In genomic region chr2:235171511-235172130, GRCh38 we compare ENCODE assay signal across 14 cellular contexts.
DNase-seq lines count a peak whose midpoint lies in the region; ATAC-seq, FAIRE-seq and TF ChIP-seq lines count a peak whose summit lies in the region.
"Had no signal": no experiment of that assay in that cellular context is flagged by ENCODE, and none has a peak within 500 bp of the region (broad histone marks: within the 10 kb centered on the region; RNA-seq: fewer than 3 reads in every experiment).

No MANE protein-coding gene starts in this region.

- peak overlapping the region; percentile 51; the same call in 1 of the 2 replicates for H3K4me2 ChIP-seq in SK-N-SH

- H3K27me3 ChIP-seq in right cardiac atrium (ENCODE audit: control insufficient read depth, insufficient read depth) (no peaks in the 10 kb centered on the region), SK-N-SH (ENCODE audit: insufficient read depth) (no peaks in the 10 kb centered on the region), foreskin keratinocyte (peaks cover 2% of the 10 kb centered on the region), aorta (ENCODE audit: control insufficient read depth in 1 of 2, insufficient read depth in 2 of 2, low read length in 1 of 2) (no peaks in the 10 kb centered on the region), left lung (no peaks in the 10 kb centered on the region)
- H3K27me3 ChIP-seq: Peyer's patch had no signal

- no peak overlapping the region for H3K9ac ChIP-seq in SK-N-SH

- no peaks in the 10 kb centered on the region for H3F3A ChIP-seq in SK-N-SH (replicated peaks; ENCODE audit: insufficient read depth)

- TF ChIP-seq RAD21 in SK-N-SH (IDR thresholded peaks at IDR 0.05; ENCODE audit: low read length) = no peak

- DNase-seq in right cardiac atrium (no peak), Right ventricle myocardium inferior (ENCODE audit: missing footprints) (no peak), SK-N-SH (peak; percentile 32), foreskin keratinocyte (peak; percentile 56 to 81), urothelium cell line (ENCODE audit: low spot score) (no peak), aorta (no peak), left lung (no peak)
- DNase-seq: activated CD4-positive, alpha-beta T cell treated with anti-CD3 and anti-CD28 coated beads for 1 hour; CD4-positive, CD25-positive, alpha-beta regulatory T cell; Peyer's patch had no signal

- TF ChIP-seq CTCF in SK-N-SH (IDR thresholded peaks at IDR 0.05) (no peak), foreskin keratinocyte (conservative IDR thresholded peaks at IDR 0.05) (no peak), left lung (IDR thresholded peaks at IDR 0.05) (no peak)

- no peaks in the 10 kb centered on the region for H4K20me1 ChIP-seq in SK-N-SH (ENCODE audit: insufficient read depth)

- CTCF ChIA-PET in SK-N-SH (lab: Yijun Ruan, JAX) = interaction anchor here (0.8 kb wide), 1 partner anchor 51 kb away, joined by 3 read pairs; no protein-coding TSS in a partner anchor

- ATAC-seq in right cardiac atrium (peak; percentile 27 to 52), Right ventricle myocardium inferior (no peak), foreskin keratinocyte (peak; percentile 39), GM21717 (IDR thresholded peaks at IDR 0.05; ENCODE audit: unreplicated experiment) (no peak), aorta (ENCODE audit: low FRiP score) (no peak), left lung (no peak)
- ATAC-seq: activated naive CD4-positive, alpha-beta T cell treated with anti-CD3 and anti-CD28 coated beads, Interleukin-2, amount 50 U/mL, for 72 hours; esophagus mucosa had no signal

- 50% methylated on average over 5 of the region's 5 CpGs for WGBS in right cardiac atrium
- 24% methylated on average over 4 of the region's 5 CpGs for WGBS in SK-N-SH (ENCODE audit: low lambda C conversion rate)
- 65 to 66% methylated on average over 5 of the region's 5 CpGs for WGBS in aorta, 2 donors

- no peaks in the 10 kb centered on the region for H3K9me2 ChIP-seq in SK-N-SH

- H3K9me3 ChIP-seq in right cardiac atrium (ENCODE audit: control insufficient read depth, low read length) = no peaks in the 10 kb centered on the region
- H3K9me3 ChIP-seq in SK-N-SH = no peaks in the 10 kb centered on the region
- peaks cover 1% of the 10 kb centered on the region for H3K9me3 ChIP-seq in aorta (ENCODE audit: control insufficient read depth, low read length)
- no peaks in the 10 kb centered on the region for H3K9me3 ChIP-seq in left lung
- H3K9me3 ChIP-seq: Peyer's patch had no signal

- H3K27ac ChIP-seq in right cardiac atrium (ENCODE audit: low read length) (no peak overlapping the region), SK-N-SH (ENCODE audit: low read depth in 2 of 2, low read length in 1 of 2) (peak overlapping the region; percentile 21 to 54; a peak in 2 of 4 replicates), foreskin keratinocyte (no peak overlapping the region), aorta (ENCODE audit: low read depth in 1 of 2, low read length in 2 of 2) (no peak overlapping the region), left lung (no peak overlapping the region)
- H3K27ac ChIP-seq: Peyer's patch had no signal

- H3K36me3 ChIP-seq in SK-N-SH (replicated peaks in 1 of 2; ENCODE audit: control insufficient read depth in 1 of 2, insufficient read depth in 2 of 2, low read length in 1 of 2) = no peaks in the 10 kb centered on the region
- H3K36me3 ChIP-seq in aorta (ENCODE audit: control insufficient read depth in 1 of 2, insufficient read depth in 2 of 2, low read length in 1 of 2) = no peaks in the 10 kb centered on the region
- no peaks in the 10 kb centered on the region for H3K36me3 ChIP-seq in left lung
- H3K36me3 ChIP-seq: Peyer's patch had no signal

- H3K4me1 ChIP-seq in right cardiac atrium (ENCODE audit: control insufficient read depth, insufficient read depth, low read length) = peaks cover 2% of the 10 kb centered on the region
- peaks cover 27 to 28% of the 10 kb centered on the region in 2 experiments; a peak in 3 of 4 replicates for H3K4me1 ChIP-seq in SK-N-SH (ENCODE audit: control insufficient read depth in 1 of 2, insufficient read depth in 2 of 2, low read depth in 1 of 2, low read length in 1 of 2)
- peaks cover 18% of the 10 kb centered on the region for H3K4me1 ChIP-seq in foreskin keratinocyte
- no peaks in the 10 kb centered on the region for H3K4me1 ChIP-seq in aorta (ENCODE audit: control insufficient read depth in 1 of 2, insufficient read depth in 2 of 2, low read length in 2 of 2)
- H3K4me1 ChIP-seq in left lung = no peaks in the 10 kb centered on the region

- TF ChIP-seq EP300 in SK-N-SH (IDR thresholded peaks at IDR 0.05; ENCODE audit: borderline replicate concordance in 1 of 2, low read depth in 1 of 2, low read length in 1 of 2) = peak in 1 of 2 experiments; percentile 67; a peak in 3 of 4 replicates

- H3K4me3 ChIP-seq in right cardiac atrium (ENCODE audit: low read length) (no peak overlapping the region), SK-N-SH (ENCODE audit: low read depth in 2 of 2, low read length in 1 of 2) (no peak overlapping the region), aorta (ENCODE audit: low read length in 2 of 2) (no peak overlapping the region), left lung (no peak overlapping the region)
- H3K4me3 ChIP-seq: Peyer's patch had no signal

- POLR2A ChIA-PET in SK-N-SH (lab: Yijun Ruan, JAX) = no interaction called here

- intact Hi-C loops in right cardiac atrium (cut with DNase I) (no loop called here), Right ventricle myocardium inferior (cut with DNase I) (no loop called here), aorta (cut with DNase I) (no loop called here), left lung (cut with DNase I) (no loop called here)

- no peaks in the 10 kb centered on the region for H3K79me2 ChIP-seq in SK-N-SH (ENCODE audit: insufficient read depth)

- no peak overlapping the region for H2AFZ ChIP-seq in SK-N-SH (ENCODE audit: low read depth)

- peak; percentile 83 for FAIRE-seq in urothelium cell line (lab: Jason Lieb, UNC)
- FAIRE-seq: GM18507 had no signal

TF ChIP-seq in SK-N-SH, 30 proteins besides CTCF, POLR2A, EP300 and RAD21 (continues in another document):
- TF ChIP-seq REST (IDR thresholded peaks at IDR 0.05; ENCODE audit: low read depth, low read length) (no peak), NFIC (IDR thresholded peaks at IDR 0.05; ENCODE audit: borderline replicate concordance) (0 out of 2 replicates have a peak, but pooled peaks have one; percentile 6), JUND (IDR thresholded peaks at IDR 0.05) (no peak; the same call in 1 of the 2 replicates), TEAD4 (IDR thresholded peaks at IDR 0.05; ENCODE audit: borderline replicate concordance, insufficient read depth) (no peak), IRF3 (IDR thresholded peaks at IDR 0.05; ENCODE audit: low read depth, low read length) (no peak), PBX3 (IDR thresholded peaks at IDR 0.05) (peak; percentile 61), CHD2 (IDR thresholded peaks at IDR 0.05; ENCODE audit: low read length, partially characterized antibody) (no peak), GATA2 (CRISPR knock-in tag; IDR thresholded peaks at IDR 0.05) (peak; percentile 61), NRF1 (IDR thresholded peaks at IDR 0.05; ENCODE audit: low read depth, low read length) (no peak)

Comparison
In these comparisons a context has a peak if more than half of its experiments do, and no peak if none do; other contexts are left out.
1. ATAC-seq: peak in right cardiac atrium (2 of 2) and foreskin keratinocyte (single experiment); none in Right ventricle myocardium inferior (single experiment), GM21717 (single experiment), aorta (single experiment) and left lung (single experiment).
2. DNase-seq: peak in SK-N-SH (single experiment) and foreskin keratinocyte (2 of 2); none in right cardiac atrium (0 of 3), Right ventricle myocardium inferior (single experiment), urothelium cell line (single experiment), aorta (0 of 2) and left lung (0 of 2).
3. H3K27ac ChIP-seq: peak in SK-N-SH (2 of 2); none in right cardiac atrium (single experiment), foreskin keratinocyte (single experiment), aorta (0 of 2) and left lung (0 of 2).